13 cellular contexts compared by ENCODE assay signal in the genomic region with DNA sequence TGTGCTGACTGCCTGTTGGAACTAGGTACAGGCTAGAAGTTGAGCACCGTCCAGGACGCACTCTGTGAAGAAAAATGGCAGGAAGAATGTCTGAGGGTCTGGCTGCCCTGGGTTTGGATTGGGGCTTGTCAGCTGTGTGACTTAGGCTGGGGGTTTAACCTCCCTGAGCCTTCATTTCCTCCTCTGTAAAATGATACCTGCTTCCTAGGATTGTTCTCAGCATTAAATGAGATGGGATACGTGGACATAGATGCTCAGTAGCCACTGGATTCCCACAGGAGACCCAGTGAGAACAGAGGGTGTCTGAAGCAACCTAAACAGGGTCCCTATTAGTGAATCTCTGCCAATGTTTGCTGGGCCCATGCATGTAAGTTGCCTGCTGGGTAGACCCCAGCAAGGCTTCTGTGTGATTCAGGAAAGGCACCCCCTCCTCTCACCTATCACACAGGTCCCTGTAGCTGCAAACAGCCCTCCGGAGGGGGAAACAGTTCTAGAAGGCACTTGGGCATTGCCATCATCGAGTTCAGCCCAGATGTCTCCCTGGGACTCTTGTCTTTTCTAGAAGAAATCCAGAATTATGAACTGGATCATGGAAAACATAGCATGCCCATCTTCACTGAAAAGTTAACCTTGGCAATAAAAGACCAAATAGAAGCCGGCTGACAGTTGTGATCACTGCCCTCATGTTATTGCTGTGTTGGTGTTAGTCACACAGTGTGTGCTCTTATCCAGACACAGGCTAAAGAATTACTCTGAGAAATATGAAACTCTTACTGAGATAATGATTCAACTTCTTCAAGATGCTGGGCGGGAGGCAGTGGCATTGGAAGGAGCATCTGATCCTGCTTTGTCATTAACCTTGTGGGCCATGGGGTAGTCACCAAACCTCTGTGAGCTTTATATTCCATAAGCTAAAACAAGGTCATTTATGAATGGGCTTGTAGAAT.
DNase-seq lines count a peak whose midpoint lies in the region; ATAC-seq and TF ChIP-seq lines count a peak whose summit lies in the region.
"Had no signal": no experiment of that assay in that cellular context is flagged by ENCODE, and none has a peak within 500 bp of the region (broad histone marks: within the 10 kb centered on the region; RNA-seq: fewer than 3 reads in every experiment).

No MANE protein-coding gene starts in this region.

- H3K36me3 Mint-ChIP-seq in T-helper 2 cell treated with Interferon-gamma antibody and Interleukin-4, amounts not matched to agents 5 μg/mL and 100 μg/mL, for 36 hours (ENCODE audit: low read depth) = no peaks in the 10 kb centered on the region

- H3K9me3 ChIP-seq in heart left ventricle (no peaks in the 10 kb centered on the region), aorta (ENCODE audit: control insufficient read depth, low read length) (no peaks in the 10 kb centered on the region)

- DNase-seq in heart left ventricle = no peak
- DNase-seq in Right ventricle myocardium superior = no peak
- peak; percentile 56 for DNase-seq in astrocyte of the spinal cord (ENCODE audit: low read depth, low spot score)
- peak; percentile 71 for DNase-seq in kidney glomerular epithelial cell (lab: John Stamatoyannopoulos, UW)
- peak; percentile 23 to 24 for DNase-seq in aorta
- DNase-seq in GM13977 (ENCODE audit: low spot score) = no peak
- DNase-seq in globus pallidus (ENCODE audit: low spot score) = no peak
- DNase-seq in T-helper 2 cell treated with Interferon-gamma antibody and Interleukin-4, amounts not matched to agents 5 μg/mL and 100 μg/mL, for 36 hours (ENCODE audit: low spot score) = no peak
- DNase-seq: NCI-H2081 had no signal

- no peak overlapping the region for H3K27ac Mint-ChIP-seq in T-helper 2 cell treated with Interferon-gamma antibody and Interleukin-4, amounts not matched to agents 5 μg/mL and 100 μg/mL, for 36 hours
- H3K27ac Mint-ChIP-seq: B cell; dendritic cell treated with granulocyte-macrophage colony-stimulating factor and Interleukin-4, amounts not matched to agents 40 ng/mL and 50 ng/mL, for 4 days had no signal

- H3K4me3 Mint-ChIP-seq in T-helper 2 cell treated with Interferon-gamma antibody and Interleukin-4, amounts not matched to agents 5 μg/mL and 100 μg/mL, for 36 hours = no peak overlapping the region
- H3K4me3 Mint-ChIP-seq: B cell; dendritic cell treated with granulocyte-macrophage colony-stimulating factor and Interleukin-4, amounts not matched to agents 40 ng/mL and 50 ng/mL, for 4 days; stimulated activated naive CD8-positive, alpha-beta T cell treated with anti-CD3 and anti-CD28 coated beads, Interleukin-15, amount 100 ng/mL, for 72 hours had no signal

- no peak for ATAC-seq in heart left ventricle
- ATAC-seq in Right ventricle myocardium superior (ENCODE audit: poor library complexity) = no peak
- no peak for ATAC-seq in aorta (ENCODE audit: low FRiP score)

- H3K4me3 ChIP-seq in heart left ventricle = no peak overlapping the region
- H3K4me3 ChIP-seq in astrocyte of the spinal cord (ENCODE audit: low read depth, low read length) = no peak overlapping the region
- no peak overlapping the region for H3K4me3 ChIP-seq in aorta (ENCODE audit: low read length in 2 of 2)
- H3K4me3 ChIP-seq: GM12878 had no signal

- H3K4me1 Mint-ChIP-seq in T-helper 2 cell treated with Interferon-gamma antibody and Interleukin-4, amounts not matched to agents 5 μg/mL and 100 μg/mL, for 36 hours (ENCODE audit: low read depth) = peaks cover 2% of the 10 kb centered on the region

- in situ Hi-C loops in astrocyte of the spinal cord (cut with HindIII; ENCODE audit: low sequenced_read_pairs) (no loop called here), GM13977 (cut with MboI; ENCODE audit: low pct_unique_long_range_greater_than_20kb, low sequenced_read_pairs, unreplicated experiment) (no loop called here)

- H3K27me3 Mint-ChIP-seq in T-helper 2 cell treated with Interferon-gamma antibody and Interleukin-4, amounts not matched to agents 5 μg/mL and 100 μg/mL, for 36 hours (ENCODE audit: low read depth) = peaks cover 38% of the 10 kb centered on the region

- no peak for TF ChIP-seq POLR2A in heart left ventricle (IDR thresholded peaks at IDR 0.05)

- peaks cover 13 to 77% (median 57%) of the 10 kb centered on the region in 12 donors for H3K4me1 ChIP-seq in heart left ventricle
- peaks cover 3 to 7% of the 10 kb centered on the region in 2 donors for H3K4me1 ChIP-seq in aorta (ENCODE audit: control insufficient read depth in 1 of 2, insufficient read depth in 2 of 2, low read length in 2 of 2)

- intact Hi-C loops in heart left ventricle (cut with DNase I) (no loop called here), Right ventricle myocardium superior (cut with DNase I) (no loop called here), aorta (cut with DNase I) (no loop called here)

- TF ChIP-seq CTCF in heart left ventricle (IDR thresholded peaks at IDR 0.05) = no peak
- no peak for TF ChIP-seq CTCF in astrocyte of the spinal cord (IDR thresholded peaks at IDR 0.05; ENCODE audit: low read depth, low read length)
- TF ChIP-seq CTCF in GM13977 (IDR thresholded peaks at IDR 0.05; ENCODE audit: extremely low read depth, insufficient read depth, missing control alignments) = no peak

- H3K27ac ChIP-seq in heart left ventricle = peak overlapping the region in 8 of 12 donors; percentile 11 to 94 (median 32)
- H3K27ac ChIP-seq in aorta (ENCODE audit: low read depth in 1 of 2, low read length in 2 of 2) = peak overlapping the region in 1 of 2 donors; percentile 23

- 71 to 75% (median 72%) methylated on average over 7 of the region's 7 CpGs for WGBS in heart left ventricle, 4 donors
- 40 to 50% methylated on average over 7 of the region's 7 CpGs for WGBS in aorta, 2 donors

- H3K27me3 ChIP-seq in heart left ventricle (peaks cover 0 to 5% (median 0%) of the 10 kb centered on the region in 9 donors), aorta (ENCODE audit: control insufficient read depth in 1 of 2, insufficient read depth in 2 of 2, low read length in 1 of 2) (no peaks in the 10 kb centered on the region)

- H3K36me3 ChIP-seq in heart left ventricle (no peaks in the 10 kb centered on the region), aorta (ENCODE audit: control insufficient read depth in 1 of 2, insufficient read depth in 2 of 2, low read length in 1 of 2) (no peaks in the 10 kb centered on the region)

- no peaks in the 10 kb centered on the region for H3K9me3 Mint-ChIP-seq in T-helper 2 cell treated with Interferon-gamma antibody and Interleukin-4, amounts not matched to agents 5 μg/mL and 100 μg/mL, for 36 hours
- H3K9me3 Mint-ChIP-seq: dendritic cell treated with granulocyte-macrophage colony-stimulating factor and Interleukin-4, amounts not matched to agents 40 ng/mL and 50 ng/mL, for 4 days; stimulated activated naive CD8-positive, alpha-beta T cell treated with anti-CD3 and anti-CD28 coated beads, Interleukin-15, amount 100 ng/mL, for 72 hours had no signal

Comparison
In these comparisons a context has a peak if more than half of its experiments do, and no peak if none do; other contexts are left out.
1. DNase-seq: peak in astrocyte of the spinal cord (single experiment), kidney glomerular epithelial cell (single experiment) and aorta (2 of 2); none in heart left ventricle (0 of 5), Right ventricle myocardium superior (single experiment), GM13977 (single experiment), globus pallidus (single experiment) and T-helper 2 cell treated with Interferon-gamma antibody and Interleukin-4, amounts not matched to agents 5 μg/mL and 100 μg/mL, for 36 hours (single experiment).